ENCODE assay signal across 19 cellular contexts in genomic region chr12:81211306-81211705, GRCh38.
A peak's percentile ranks its signal among the peaks of the same experiment; 100 is the strongest.
DNase-seq lines count a peak whose midpoint lies in the region; TF ChIP-seq lines count a peak whose summit lies in the region.
"Had no signal": no experiment of that assay in that cellular context is flagged by ENCODE, and none has a peak within 500 bp of the region (broad histone marks: within the 10 kb centered on the region; RNA-seq: fewer than 3 reads in every experiment).

No MANE protein-coding gene starts in this region.

- no peak overlapping the region for H3K27ac ChIP-seq in A673 (ENCODE audit: low read depth, low read length, poor library complexity, severe bottlenecking)
- peak overlapping the region; percentile 35 for H3K27ac ChIP-seq in vagina
- no peak overlapping the region for H3K27ac ChIP-seq in mesenchymal stem cell (ENCODE audit: low read length, poor library complexity, severe bottlenecking)
- H3K27ac ChIP-seq: 22Rv1, A549, BLaER1 had no signal

- intact Hi-C loops in A673 (cut with micrococcal nuclease; ENCODE audit: unreplicated experiment), result no loop called here
- intact Hi-C loops in vagina (cut with DNase I), result no loop called here

- no peak overlapping the region for H2BK5ac ChIP-seq in mesenchymal stem cell (ENCODE audit: low read depth, low read length, poor library complexity, severe bottlenecking)

- DNase-seq in A673 (ENCODE audit: low spot score) (peak; percentile 60), HAP-1 (ENCODE audit: low spot score in 2 of 2) (peak; percentile 68 to 94), vagina (ENCODE audit: extremely low spot score in 2 of 2) (no peak), ecto neural progenitor cell (ENCODE audit: low spot score) (no peak), mesenchymal stem cell (no peak)
- DNase-seq: ACHN; BE2C; C1 segment of cervical spinal cord; CD4-positive, alpha-beta memory T cell; CD4-positive, CD25-positive, alpha-beta regulatory T cell; CD8-positive, alpha-beta memory T cell; COR-L47; DMS 273 treated with DMSO at 0.1 percent for 48 hours; DMS153; DMS79 treated with DMSO at 0.1 percent for 48 hours; GF-D8 had no signal

- no TSS peak for BruUV-seq in A673 (replicated peaks; lab: Mats Ljungman, UMichigan)

- no peak overlapping the region for H3K4ac ChIP-seq in mesenchymal stem cell (ENCODE audit: low read depth in 1 of 2, low read length in 2 of 2)

- no peak for TF ChIP-seq POLR2A in vagina (IDR thresholded peaks at IDR 0.05)

- CTCF ChIA-PET in A673 (lab: Charles Lee), result no interaction called here

- H3K9me3 ChIP-seq in A673 (ENCODE audit: low read depth, low read length, poor library complexity, severe bottlenecking) (no peaks in the 10 kb centered on the region), HAP-1 (no peaks in the 10 kb centered on the region), vagina (no peaks in the 10 kb centered on the region), mesenchymal stem cell (ENCODE audit: control insufficient read depth, low read length) (no peaks in the 10 kb centered on the region)
- H3K9me3 ChIP-seq: A549, BE2C, BLaER1 had no signal

- H4K91ac ChIP-seq in mesenchymal stem cell (ENCODE audit: low read length), result no peak overlapping the region

- H2BK12ac ChIP-seq in mesenchymal stem cell (ENCODE audit: low read length in 2 of 2), result no peak overlapping the region

- WGBS in mesenchymal stem cell, result no CpG with 5 or more reads among the region's 1 CpG

- no peak overlapping the region for H2BK120ac ChIP-seq in mesenchymal stem cell (ENCODE audit: low read depth, low read length)

- H3K9ac ChIP-seq in mesenchymal stem cell (ENCODE audit: low read length), result no peak overlapping the region
- H3K9ac ChIP-seq: BLaER1 had no signal

- no peak overlapping the region for H3K23ac ChIP-seq in mesenchymal stem cell (ENCODE audit: low read length in 2 of 2)

- H2BK15ac ChIP-seq in mesenchymal stem cell (ENCODE audit: low read depth, poor library complexity, severe bottlenecking), result no peak overlapping the region

- H3K4me3 ChIP-seq in A673 (ENCODE audit: low read depth, low read length, poor library complexity, severe bottlenecking), result no peak overlapping the region
- H3K4me3 ChIP-seq in HAP-1, result no peak overlapping the region
- H3K4me3 ChIP-seq in vagina, result no peak overlapping the region
- no peak overlapping the region for H3K4me3 ChIP-seq in mesenchymal stem cell (ENCODE audit: insufficient read depth in 1 of 2, low read depth in 1 of 2, low read length in 2 of 2)
- H3K4me3 ChIP-seq: A549, BLaER1 had no signal

- no peak overlapping the region for H4K8ac ChIP-seq in mesenchymal stem cell (ENCODE audit: low read length)

- H2AFZ ChIP-seq in mesenchymal stem cell (ENCODE audit: low read depth, low read length), result no peak overlapping the region

- no peak overlapping the region for H2AK5ac ChIP-seq in mesenchymal stem cell (ENCODE audit: low read length, severe bottlenecking)

- POLR2A ChIA-PET in A673 (lab: Charles Lee; ENCODE audit: low non-redundant PET), result no interaction called here

- no peak overlapping the region for H3K4me2 ChIP-seq in mesenchymal stem cell (ENCODE audit: low read length, poor library complexity, severe bottlenecking)
- H3K4me2 ChIP-seq: A549, BLaER1 had no signal

- H3K27me3 ChIP-seq in A673 (replicated peaks; ENCODE audit: insufficient read depth, low read depth, low read length, poor library complexity) (no peaks in the 10 kb centered on the region), HAP-1 (ENCODE audit: low read depth) (no peaks in the 10 kb centered on the region), vagina (no peaks in the 10 kb centered on the region), mesenchymal stem cell (ENCODE audit: control insufficient read depth in 1 of 2, insufficient read depth in 1 of 2, low read length in 2 of 2) (no peaks in the 10 kb centered on the region)
- H3K27me3 ChIP-seq: BE2C, BLaER1 had no signal

- in situ Hi-C loops in HAP-1 (cut with MboI; ENCODE audit: low sequenced_read_pairs), result no loop called here

- no peak for TF ChIP-seq CTCF in A673 (conservative IDR thresholded peaks at IDR 0.05; ENCODE audit: low read depth, low read length)
- no peak for TF ChIP-seq CTCF in vagina (IDR thresholded peaks at IDR 0.05)

- no peaks in the 10 kb centered on the region for H3K79me1 ChIP-seq in mesenchymal stem cell (replicated peaks; ENCODE audit: low read length, poor library complexity, severe bottlenecking)

- H3K18ac ChIP-seq in mesenchymal stem cell (ENCODE audit: low read depth in 1 of 2, low read length in 2 of 2), result no peak overlapping the region

- peaks cover 48% of the 10 kb centered on the region for H3K4me1 ChIP-seq in A673 (ENCODE audit: insufficient read depth, low read length, poor library complexity, severe bottlenecking)
- H3K4me1 ChIP-seq in HAP-1, result peaks cover 55% of the 10 kb centered on the region
- peaks cover 28% of the 10 kb centered on the region for H3K4me1 ChIP-seq in vagina
- no peaks in the 10 kb centered on the region for H3K4me1 ChIP-seq in mesenchymal stem cell (ENCODE audit: control insufficient read depth, insufficient read depth, low read depth, low read length)
- H3K4me1 ChIP-seq: A549, BE2C, BLaER1 had no signal

- H3K14ac ChIP-seq in mesenchymal stem cell (ENCODE audit: low read length in 2 of 2), result no peak overlapping the region

- H3K36me3 ChIP-seq in A673 (ENCODE audit: insufficient read depth, low read length, poor library complexity, severe bottlenecking) (no peaks in the 10 kb centered on the region), HAP-1 (replicated peaks) (no peaks in the 10 kb centered on the region), vagina (no peaks in the 10 kb centered on the region), mesenchymal stem cell (ENCODE audit: control insufficient read depth in 1 of 2, insufficient read depth in 2 of 2, low read depth in 1 of 2, low read length in 2 of 2) (no peaks in the 10 kb centered on the region)
- H3K36me3 ChIP-seq: BE2C, BLaER1 had no signal

Comparison
In these comparisons a context has a peak if more than half of its experiments do, and no peak if none do; other contexts are left out.
1. DNase-seq: peak in A673 (single experiment) and HAP-1 (2 of 2); none in vagina (0 of 2), ecto neural progenitor cell (single experiment) and mesenchymal stem cell (single experiment).